ENCODE assay signal across 13 cellular contexts in genomic region chr17:47220531-47220999, GRCh38. TPM values are rescaled to one million over a fixed set of nuclear protein-coding genes. Genes with fewer than 3 reads are reported as not detected.
A peak's percentile ranks its signal among the peaks of the same experiment; 100 is the strongest.
DNase-seq lines count a peak whose midpoint lies in the region; ATAC-seq and TF ChIP-seq lines count a peak whose summit lies in the region.
"Had no signal": no experiment of that assay in that cellular context is flagged by ENCODE, and none has a peak within 500 bp of the region (broad histone marks: within the 10 kb centered on the region; RNA-seq: fewer than 3 reads in every experiment).

No MANE protein-coding gene starts in this region.

- no peaks in the 10 kb centered on the region for H4K20me1 ChIP-seq in DND-41 (ENCODE audit: insufficient read depth, low read length)
- no peaks in the 10 kb centered on the region for H4K20me1 ChIP-seq in hepatocyte (ENCODE audit: insufficient read depth, poor library complexity, severe bottlenecking)

- POLR2A ChIA-PET in CD4-positive, alpha-beta T cell (lab: Charles Lee) = interaction anchor here (4.5 kb wide), 1 partner anchor 15 kb away, joined by 35 read pairs; no protein-coding TSS in a partner anchor
- POLR2A ChIA-PET in T-cell (lab: Charles Lee) (interaction anchor here in 1 of 2 donors (0.6 kb wide), 1 partner anchor 61 kb away, joined by 5 read pairs; no protein-coding TSS in a partner anchor), RWPE1 (lab: Yijun Ruan, JAX; ENCODE audit: low non-redundant PET) (no interaction called here)

- no peaks in the 10 kb centered on the region for H3K36me3 Mint-ChIP-seq in CD4-positive, alpha-beta T cell (ENCODE audit: low read depth)
- H3K36me3 Mint-ChIP-seq in T-cell = no peaks in the 10 kb centered on the region

- no peaks in the 10 kb centered on the region for H3K27me3 ChIP-seq in CD4-positive, alpha-beta T cell (ENCODE audit: control insufficient read depth, insufficient read depth, low read length)
- no peaks in the 10 kb centered on the region for H3K27me3 ChIP-seq in DND-41 (ENCODE audit: insufficient read depth, low read length, poor library complexity)
- no peaks in the 10 kb centered on the region for H3K27me3 ChIP-seq in hepatocyte
- H3K27me3 ChIP-seq: stomach had no signal

- H3K27ac ChIP-seq in CD4-positive, alpha-beta T cell (ENCODE audit: low read depth, low read length) = no peak overlapping the region
- H3K27ac ChIP-seq in DND-41 (ENCODE audit: low read length) = no peak overlapping the region
- H3K27ac ChIP-seq in hepatocyte = no peak overlapping the region
- H3K27ac ChIP-seq in RWPE1 = no peak overlapping the region

- H3K4me1 ChIP-seq in DND-41 (ENCODE audit: insufficient read depth, low read length) (peaks cover 24% of the 10 kb centered on the region), hepatocyte (ENCODE audit: insufficient read depth) (peaks cover 15% of the 10 kb centered on the region)

- no peaks in the 10 kb centered on the region for H3K9me2 ChIP-seq in hepatocyte (replicated peaks; ENCODE audit: insufficient read depth)

- peaks cover 37% of the 10 kb centered on the region for H3K4me1 Mint-ChIP-seq in CD4-positive, alpha-beta T cell (ENCODE audit: low read depth)
- peaks cover 23 to 48% (median 43%) of the 10 kb centered on the region in 3 donors for H3K4me1 Mint-ChIP-seq in T-cell

- CTCF ChIA-PET in CD4-positive, alpha-beta T cell (lab: Charles Lee) = interaction anchor here (0.6 kb wide), 1 partner anchor 326 kb away, joined by 3 read pairs; no protein-coding TSS in a partner anchor
- CTCF ChIA-PET in T-cell (lab: Charles Lee) (interaction anchor here in 1 of 2 donors (0.5 to 1.0 kb wide), 3 partner anchors 15 to 1416 kb away, joined by 3 to 5 read pairs (median 3); no protein-coding TSS in a partner anchor), RWPE1 (lab: Yijun Ruan, JAX) (interaction anchor here (0.6 kb wide), 2 partner anchors 79 to 99 kb away, joined by 3 to 8 read pairs; no protein-coding TSS in a partner anchor)

- no peak overlapping the region for H3K27ac Mint-ChIP-seq in CD4-positive, alpha-beta T cell
- H3K27ac Mint-ChIP-seq in T-cell = peak overlapping the region; percentile 48 to 49

- intact Hi-C loops in CD4-positive, alpha-beta T cell (cut with DNase I, micrococcal nuclease) = no loop called here

- H3K4me3 ChIP-seq in DND-41 (ENCODE audit: low read depth in 1 of 2, low read length in 2 of 2) = no peak overlapping the region
- no peak overlapping the region for H3K4me3 ChIP-seq in hepatocyte
- H3K4me3 ChIP-seq: stomach had no signal

- no peaks in the 10 kb centered on the region for H3K36me3 ChIP-seq in DND-41 (ENCODE audit: insufficient read depth, low read length)
- H3K36me3 ChIP-seq in hepatocyte (replicated peaks; ENCODE audit: insufficient read depth, low read depth) = no peaks in the 10 kb centered on the region
- H3K36me3 ChIP-seq: stomach had no signal

- ATAC-seq in CD4-positive, alpha-beta T cell (ENCODE audit: poor library complexity) = peak; percentile 37
- ATAC-seq in DND-41 (ENCODE audit: insufficient read depth, low read depth) (peak; percentile 92), T-cell (replicated peaks in 1 of 4) (peak; percentile 39 to 66 (median 53)), GM19023 (IDR thresholded peaks at IDR 0.05; ENCODE audit: unreplicated experiment) (no peak)

- no peaks in the 10 kb centered on the region for H3K79me2 ChIP-seq in DND-41 (ENCODE audit: insufficient read depth, low read length)
- H3K79me2 ChIP-seq in hepatocyte = no peaks in the 10 kb centered on the region

- WGBS in hepatocyte (ENCODE audit: low lambda C conversion rate, missing lambda C conversion rate) = 64% methylated on average over 7 of the region's 7 CpGs

- no peak for DNase-seq in CD4-positive, alpha-beta T cell
- DNase-seq in DND-41 (peak; percentile 81), T-cell (peak in 18 of 34 experiments; percentile 5 to 39 (median 17)), hepatocyte (ENCODE audit: low spot score) (no peak), NCI-H82 treated with DMSO at 0.1 percent for 48 hours (lab: John Stamatoyannopoulos, UW; ENCODE audit: unreplicated experiment) (no peak), NCI-H2196 (lab: John Stamatoyannopoulos, UW; ENCODE audit: unreplicated experiment) (no peak), RWPE1 (ENCODE audit: low spot score) (no peak)
- DNase-seq: activated T-cell treated with anti-CD3 and anti-CD28 coated beads, Interleukin-2, amount 50 U/mL, for 1 hour; DMS 273 treated with DMSO at 0.1 percent for 48 hours; kidney; NCI-H1048; stomach had no signal

- H3K9me3 Mint-ChIP-seq in CD4-positive, alpha-beta T cell = no peaks in the 10 kb centered on the region
- H3K9me3 Mint-ChIP-seq in T-cell = no peaks in the 10 kb centered on the region

- no peak overlapping the region for H2AFZ ChIP-seq in DND-41 (ENCODE audit: low read depth, low read length)
- H2AFZ ChIP-seq in hepatocyte = no peak overlapping the region

- no peak for TF ChIP-seq CTCF in CD4-positive, alpha-beta T cell (IDR thresholded peaks at IDR 0.05)
- TF ChIP-seq CTCF in DND-41 (IDR thresholded peaks at IDR 0.05; ENCODE audit: borderline replicate concordance, extremely low read depth, low read length, poor library complexity, severe bottlenecking) (no peak), hepatocyte (IDR thresholded peaks at IDR 0.05; ENCODE audit: poor library complexity) (no peak), RWPE1 (conservative IDR thresholded peaks at IDR 0.05; ENCODE audit: low read depth) (no peak)

- H3K27me3 Mint-ChIP-seq in CD4-positive, alpha-beta T cell = no peaks in the 10 kb centered on the region
- H3K27me3 Mint-ChIP-seq in T-cell = no peaks in the 10 kb centered on the region

- H3K9me3 ChIP-seq in CD4-positive, alpha-beta T cell (ENCODE audit: control insufficient read depth, low read length) = no peaks in the 10 kb centered on the region
- H3K9me3 ChIP-seq in DND-41 (ENCODE audit: insufficient read depth, low read length, severe bottlenecking) (peaks cover 3% of the 10 kb centered on the region), hepatocyte (ENCODE audit: low read depth) (peaks cover 6% of the 10 kb centered on the region)
- H3K9me3 ChIP-seq: stomach had no signal

- H3K4me2 ChIP-seq in DND-41 (ENCODE audit: insufficient read depth, low read length) = peak overlapping the region; percentile 0; the same call in 1 of the 2 replicates
- peak overlapping the region; percentile 26 for H3K4me2 ChIP-seq in hepatocyte

- H3K4me3 Mint-ChIP-seq in CD4-positive, alpha-beta T cell = no peak overlapping the region
- H3K4me3 Mint-ChIP-seq in T-cell = peak overlapping the region in 1 of 3 donors; percentile 49

- no peak overlapping the region for H3K9ac ChIP-seq in DND-41 (ENCODE audit: low read depth, low read length)

RNA-seq across cellular contexts. Expression of gene MYL4, which starts 11.4 kb away (rescaled TPM):
- total RNA-seq in CD4-positive, alpha-beta T cell = not detected
- total RNA-seq in T-cell = not detected
- 4.3 and 10.2 TPM in 2 replicates for total RNA-seq in hepatocyte
- polyA plus RNA-seq in hepatocyte = 28.6 and 28.7 TPM in 2 replicates
- total RNA-seq: kidney had no signal

RNA-seq across cellular contexts. Expression of gene CDC27, which starts 31.5 kb away (rescaled TPM):
- total RNA-seq in CD4-positive, alpha-beta T cell = 10 to 100 TPM; 52.5 to 52.8 TPM
- total RNA-seq in T-cell = 10 to 100 TPM; 54.6 to 66.0 (median 58.6) TPM
- total RNA-seq in hepatocyte = 61.9 and 63.5 TPM in 2 replicates
- 35.6 and 38.4 TPM in 2 replicates for polyA plus RNA-seq in hepatocyte

RNA-seq across cellular contexts. Expression of gene ITGB3, which starts 33.1 kb away (rescaled TPM):
- total RNA-seq in CD4-positive, alpha-beta T cell = under 1 TPM in 1 of 2 experiments, not detected in 1; 0.05 TPM
- 1 to 10 TPM in 1 of 5 donors, under 1 TPM in 4; 0.22 to 3.8 (median 0.26) TPM for total RNA-seq in T-cell
- 1.4 TPM in 2 replicates for total RNA-seq in hepatocyte
- 0.66 and 0.95 TPM in 2 replicates for polyA plus RNA-seq in hepatocyte

Comparison
In these comparisons a context has a peak if more than half of its experiments do, and no peak if none do; other contexts are left out.
1. DNase-seq: peak in DND-41 (single experiment) and T-cell (18 of 34); none in CD4-positive, alpha-beta T cell (0 of 10), hepatocyte (single experiment), NCI-H82 treated with DMSO at 0.1 percent for 48 hours (single experiment), NCI-H2196 (single experiment) and RWPE1 (single experiment).